In the genomic region with DNA sequence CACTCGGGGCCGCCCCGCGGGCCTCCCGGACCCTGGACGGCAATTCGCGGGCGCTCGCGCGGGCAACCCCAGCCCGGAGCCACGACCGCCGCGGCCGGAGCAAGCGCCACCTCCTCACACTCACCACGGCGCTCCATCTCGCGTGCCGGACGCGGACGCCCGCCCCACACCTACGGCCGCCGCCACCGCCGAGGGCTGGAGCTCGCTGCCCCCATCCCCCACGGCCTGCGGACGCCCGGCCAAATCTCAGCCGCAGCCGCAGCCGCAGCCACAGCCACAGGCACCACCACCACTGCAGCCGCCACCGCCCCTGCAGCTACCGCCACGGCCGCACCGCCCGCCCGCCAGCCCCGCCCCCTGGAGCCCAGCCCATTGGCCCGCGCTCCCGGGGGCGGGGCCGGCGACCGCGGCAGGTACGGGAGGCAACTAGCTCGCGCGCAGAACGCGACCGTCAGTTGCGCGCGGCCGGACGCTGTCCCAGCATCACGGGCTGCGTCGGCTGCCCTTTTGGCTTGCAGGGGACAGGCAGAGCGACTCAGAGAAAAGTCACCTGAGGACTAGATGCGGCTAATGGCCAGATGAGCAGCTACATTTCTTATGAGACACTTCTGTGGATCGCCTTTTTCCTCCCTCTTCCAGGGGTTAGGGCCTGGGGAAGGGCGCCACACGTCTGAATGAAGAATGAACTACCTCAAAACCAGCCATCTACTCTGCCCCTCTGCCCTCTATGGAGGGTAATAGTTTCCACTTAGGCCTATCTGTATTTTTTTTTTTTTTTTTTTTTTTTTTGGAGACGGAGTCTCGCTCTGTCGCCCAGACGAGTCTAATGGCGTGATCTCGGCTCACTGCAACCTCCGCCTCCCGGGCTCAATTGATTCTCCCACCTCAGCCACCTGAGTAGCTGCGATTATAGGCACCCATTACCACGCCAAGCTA, we compare ENCODE assay signal across 8 cellular contexts. TPM values are rescaled to one million over a fixed set of nuclear protein-coding genes. Genes with fewer than 3 reads are reported as not detected.
DNase-seq lines count a peak whose midpoint lies in the region; ATAC-seq and TF ChIP-seq lines count a peak whose summit lies in the region.

A gene with protein sequence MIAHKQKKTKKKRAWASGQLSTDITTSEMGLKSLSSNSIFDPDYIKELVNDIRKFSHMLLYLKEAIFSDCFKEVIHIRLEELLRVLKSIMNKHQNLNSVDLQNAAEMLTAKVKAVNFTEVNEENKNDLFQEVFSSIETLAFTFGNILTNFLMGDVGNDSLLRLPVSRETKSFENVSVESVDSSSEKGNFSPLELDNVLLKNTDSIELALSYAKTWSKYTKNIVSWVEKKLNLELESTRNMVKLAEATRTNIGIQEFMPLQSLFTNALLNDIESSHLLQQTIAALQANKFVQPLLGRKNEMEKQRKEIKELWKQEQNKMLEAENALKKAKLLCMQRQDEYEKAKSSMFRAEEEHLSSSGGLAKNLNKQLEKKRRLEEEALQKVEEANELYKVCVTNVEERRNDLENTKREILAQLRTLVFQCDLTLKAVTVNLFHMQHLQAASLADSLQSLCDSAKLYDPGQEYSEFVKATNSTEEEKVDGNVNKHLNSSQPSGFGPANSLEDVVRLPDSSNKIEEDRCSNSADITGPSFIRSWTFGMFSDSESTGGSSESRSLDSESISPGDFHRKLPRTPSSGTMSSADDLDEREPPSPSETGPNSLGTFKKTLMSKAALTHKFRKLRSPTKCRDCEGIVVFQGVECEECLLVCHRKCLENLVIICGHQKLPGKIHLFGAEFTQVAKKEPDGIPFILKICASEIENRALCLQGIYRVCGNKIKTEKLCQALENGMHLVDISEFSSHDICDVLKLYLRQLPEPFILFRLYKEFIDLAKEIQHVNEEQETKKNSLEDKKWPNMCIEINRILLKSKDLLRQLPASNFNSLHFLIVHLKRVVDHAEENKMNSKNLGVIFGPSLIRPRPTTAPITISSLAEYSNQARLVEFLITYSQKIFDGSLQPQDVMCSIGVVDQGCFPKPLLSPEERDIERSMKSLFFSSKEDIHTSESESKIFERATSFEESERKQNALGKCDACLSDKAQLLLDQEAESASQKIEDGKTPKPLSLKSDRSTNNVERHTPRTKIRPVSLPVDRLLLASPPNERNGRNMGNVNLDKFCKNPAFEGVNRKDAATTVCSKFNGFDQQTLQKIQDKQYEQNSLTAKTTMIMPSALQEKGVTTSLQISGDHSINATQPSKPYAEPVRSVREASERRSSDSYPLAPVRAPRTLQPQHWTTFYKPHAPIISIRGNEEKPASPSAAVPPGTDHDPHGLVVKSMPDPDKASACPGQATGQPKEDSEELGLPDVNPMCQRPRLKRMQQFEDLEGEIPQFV (minus strand): TSS at position 294 of the 936 bp plus-strand sequence. CDS start 5,973 bp downstream, outside the sequence.

- TF ChIP-seq CTCF in epithelial cell of esophagus (IDR thresholded peaks at IDR 0.05; ENCODE audit: insufficient read depth, low read depth, low read length, missing control alignments): peak; percentile 15

- H3K4me3 ChIP-seq in epithelial cell of esophagus (ENCODE audit: low read length): peak within 1 kb of the TSS; percentile 87

- DNase-seq in NCI-H2081 (lab: John Stamatoyannopoulos, UW) (peak; percentile 81 to 83), NCI-H2081 treated with DMSO at 0.1 percent for 48 hours (lab: John Stamatoyannopoulos, UW) (no peak), NCI-H2171 (lab: John Stamatoyannopoulos, UW) (peak; percentile 47), epithelial cell of esophagus (ENCODE audit: low read depth) (peak; percentile 92), mucosa of gallbladder (ENCODE audit: low spot score) (peak; percentile 80)
- DNase-seq in activated CD8-positive, alpha-beta memory T cell treated with anti-CD3 and anti-CD28 coated beads, Interleukin-2, amount 10 ng/mL, durations not matched to agents 7 days and 5 days: peak; percentile 49
- DNase-seq in stimulated activated naive CD8-positive, alpha-beta T cell treated with anti-CD3 and anti-CD28 coated beads, Interleukin-15, Interleukin-2, amounts not matched to agents 100 U/mL and 50 U/mL, for 24 hours: peak; percentile 66

- CTCF ChIA-PET in activated CD8-positive, alpha-beta memory T cell treated with anti-CD3 and anti-CD28 coated beads, Interleukin-2, amount 10 ng/mL, durations not matched to agents 7 days and 5 days (lab: Charles Lee): interaction anchor here (0.7 to 2.1 kb wide), 2 partner anchors 38 to 98 kb away, joined by 3 to 4 read pairs; no protein-coding TSS in a partner anchor

- H3K4me1 Mint-ChIP-seq in activated CD8-positive, alpha-beta memory T cell treated with anti-CD3 and anti-CD28 coated beads, Interleukin-2, amount 10 ng/mL, durations not matched to agents 7 days and 5 days: peaks cover 6% of the 10 kb centered on the region

- ATAC-seq in HG02852 (IDR thresholded peaks at IDR 0.05; ENCODE audit: unreplicated experiment): peak; percentile 80
- ATAC-seq in activated CD8-positive, alpha-beta memory T cell treated with anti-CD3 and anti-CD28 coated beads, Interleukin-2, amount 10 ng/mL, durations not matched to agents 7 days and 5 days: peak; percentile 86
- ATAC-seq in stimulated activated naive CD8-positive, alpha-beta T cell treated with anti-CD3 and anti-CD28 coated beads, Interleukin-15, Interleukin-2, amounts not matched to agents 100 U/mL and 50 U/mL, for 24 hours: peak; percentile 85

- peaks cover 1% of the 10 kb centered on the region for H3K36me3 Mint-ChIP-seq in activated CD8-positive, alpha-beta memory T cell treated with anti-CD3 and anti-CD28 coated beads, Interleukin-2, amount 10 ng/mL, durations not matched to agents 7 days and 5 days

- H3K27ac Mint-ChIP-seq in activated CD8-positive, alpha-beta memory T cell treated with anti-CD3 and anti-CD28 coated beads, Interleukin-2, amount 10 ng/mL, durations not matched to agents 7 days and 5 days: no peak within 1 kb of the TSS

- peak within 1 kb of the TSS; percentile 12 for H3K4me3 Mint-ChIP-seq in activated CD8-positive, alpha-beta memory T cell treated with anti-CD3 and anti-CD28 coated beads, Interleukin-2, amount 10 ng/mL, durations not matched to agents 7 days and 5 days

- H3K27me3 Mint-ChIP-seq in activated CD8-positive, alpha-beta memory T cell treated with anti-CD3 and anti-CD28 coated beads, Interleukin-2, amount 10 ng/mL, durations not matched to agents 7 days and 5 days: peaks cover 77% of the 10 kb centered on the region

- no peaks in the 10 kb centered on the region for H3K9me3 Mint-ChIP-seq in activated CD8-positive, alpha-beta memory T cell treated with anti-CD3 and anti-CD28 coated beads, Interleukin-2, amount 10 ng/mL, durations not matched to agents 7 days and 5 days (ENCODE audit: low read depth)

RNA-seq across cellular contexts. Expression of the gene that starts here (rescaled TPM):
- not detected for total RNA-seq in activated CD8-positive, alpha-beta memory T cell treated with anti-CD3 and anti-CD28 coated beads, Interleukin-2, amount 10 ng/mL, durations not matched to agents 7 days and 5 days
- total RNA-seq in mucosa of gallbladder: 19.2 TPM

Comparison
In these comparisons a context has a peak if more than half of its experiments do, and no peak if none do; other contexts are left out.
1. RNA of the gene that starts here (total RNA-seq): 19.2 TPM in mucosa of gallbladder (single experiment); not detected in activated CD8-positive, alpha-beta memory T cell treated with anti-CD3 and anti-CD28 coated beads, Interleukin-2, amount 10 ng/mL, durations not matched to agents 7 days and 5 days; every median in the first group is over 10 times any median in the second.
2. Peak in DNase-seq and ATAC-seq in activated CD8-positive, alpha-beta memory T cell treated with anti-CD3 and anti-CD28 coated beads, Interleukin-2, amount 10 ng/mL, durations not matched to agents 7 days and 5 days; RNA of the gene not detected or under 1 TPM.
3. Peak in every context shown above with its lines, with median percentiles within 50 percentile points of each other: ATAC-seq.